Comparison of ENCODE assay signal across 17 cellular contexts in the genomic region with DNA sequence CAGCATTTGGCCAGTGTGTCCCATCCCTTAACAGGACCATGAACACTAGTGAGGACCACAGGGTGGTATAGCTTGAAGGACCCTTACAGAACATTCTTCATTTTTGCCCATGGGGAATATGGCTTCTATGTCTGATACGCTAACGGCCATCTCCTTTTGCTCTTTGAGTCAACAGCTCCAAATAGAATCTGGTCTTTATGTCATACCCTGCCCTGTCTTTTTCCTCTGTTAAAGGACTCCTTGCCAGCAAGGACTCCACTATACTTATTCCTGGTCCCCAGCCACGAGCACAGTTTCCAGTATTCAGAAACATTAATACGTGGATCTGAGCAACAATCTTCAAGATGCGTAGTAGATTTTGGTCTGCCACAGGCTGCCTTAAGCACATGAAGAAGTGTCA. TPM values are rescaled to one million over a fixed set of nuclear protein-coding genes. Genes with fewer than 3 reads are reported as not detected.
DNase-seq lines count a peak whose midpoint lies in the region; ATAC-seq, FAIRE-seq and TF ChIP-seq lines count a peak whose summit lies in the region.
"Had no signal": no experiment of that assay in that cellular context is flagged by ENCODE, and none has a peak within 500 bp of the region (broad histone marks: within the 10 kb centered on the region; RNA-seq: fewer than 3 reads in every experiment).

No MANE protein-coding gene starts in this region.

- intact Hi-C loops in endothelial cell of umbilical vein (cut with micrococcal nuclease): no loop called here

- H3K27ac Mint-ChIP-seq in T-helper 1 cell treated with Interleukin-12 subunit alpha and Interleukin-12 subunit beta and Interleukin-4 antibody, amounts not matched to agents 30 μg/mL and 1 μg/mL, for 36 hours: peak overlapping the region; percentile 22
- H3K27ac Mint-ChIP-seq in nephron: peak overlapping the region in 2 of 3 experiments; percentile 20 to 30
- H3K27ac Mint-ChIP-seq in T-helper 2 cell treated with Interferon-gamma antibody and Interleukin-4, amounts not matched to agents 5 μg/mL and 100 μg/mL, for 36 hours: no peak overlapping the region
- H3K27ac Mint-ChIP-seq: activated naive CD4-positive, alpha-beta T cell treated with anti-CD3 and anti-CD28 coated beads, Interleukin-2, amount 50 U/mL, for 24 hours had no signal

- no peak for ATAC-seq in upper lobe of left lung (ENCODE audit: low FRiP score in 2 of 2)

- H3K27me3 ChIP-seq in endothelial cell of umbilical vein (ENCODE audit: control insufficient read depth in 2 of 2, insufficient read depth in 2 of 2, low read length in 2 of 2) (no peaks in the 10 kb centered on the region), upper lobe of left lung (no peaks in the 10 kb centered on the region), trophoblast cell (ENCODE audit: insufficient read depth, low read length) (no peaks in the 10 kb centered on the region)

- H3K4ac ChIP-seq in trophoblast cell (ENCODE audit: low read depth, low read length): no peak overlapping the region

- H3K4me2 ChIP-seq in endothelial cell of umbilical vein (ENCODE audit: insufficient read depth, low read length) (peak overlapping the region; percentile 79), trophoblast cell (ENCODE audit: low read length) (no peak overlapping the region)

- no peak overlapping the region for H2BK12ac ChIP-seq in trophoblast cell (ENCODE audit: low read length)

- H2BK120ac ChIP-seq in trophoblast cell (ENCODE audit: insufficient read depth, low read length, poor library complexity): no peak overlapping the region

- H3K4me3 Mint-ChIP-seq in T-helper 1 cell treated with Interleukin-12 subunit alpha and Interleukin-12 subunit beta and Interleukin-4 antibody, amounts not matched to agents 30 μg/mL and 1 μg/mL, for 36 hours: no peak overlapping the region
- H3K4me3 Mint-ChIP-seq in nephron: no peak overlapping the region
- no peak overlapping the region for H3K4me3 Mint-ChIP-seq in T-helper 2 cell treated with Interferon-gamma antibody and Interleukin-4, amounts not matched to agents 5 μg/mL and 100 μg/mL, for 36 hours
- H3K4me3 Mint-ChIP-seq: activated naive CD4-positive, alpha-beta T cell treated with anti-CD3 and anti-CD28 coated beads, Interleukin-2, amount 50 U/mL, for 24 hours; H9 had no signal

- TF ChIP-seq POLR2A in endothelial cell of umbilical vein (IDR thresholded peaks at IDR 0.05; ENCODE audit: low read depth, low read length): no peak
- TF ChIP-seq POLR2A in upper lobe of left lung (IDR thresholded peaks at IDR 0.05): no peak

- H3K14ac ChIP-seq in trophoblast cell (ENCODE audit: low read length): no peak overlapping the region

- H2AFZ ChIP-seq in endothelial cell of umbilical vein (ENCODE audit: low read depth, low read length) (peak overlapping the region; percentile 45), trophoblast cell (ENCODE audit: insufficient read depth, low read length, poor library complexity) (no peak overlapping the region)

- peaks cover 30% of the 10 kb centered on the region for H3K4me1 Mint-ChIP-seq in T-helper 1 cell treated with Interleukin-12 subunit alpha and Interleukin-12 subunit beta and Interleukin-4 antibody, amounts not matched to agents 30 μg/mL and 1 μg/mL, for 36 hours (ENCODE audit: low read depth)
- H3K4me1 Mint-ChIP-seq in nephron: peaks cover 24% of the 10 kb centered on the region
- peaks cover 29% of the 10 kb centered on the region for H3K4me1 Mint-ChIP-seq in T-helper 2 cell treated with Interferon-gamma antibody and Interleukin-4, amounts not matched to agents 5 μg/mL and 100 μg/mL, for 36 hours (ENCODE audit: low read depth)
- H3K4me1 Mint-ChIP-seq: H9 had no signal

- H2AK5ac ChIP-seq in trophoblast cell (ENCODE audit: low read length): no peak overlapping the region

- H3K18ac ChIP-seq in trophoblast cell (ENCODE audit: low read length): no peak overlapping the region

- no peaks in the 10 kb centered on the region for H3K79me2 ChIP-seq in endothelial cell of umbilical vein (ENCODE audit: control insufficient read depth, insufficient read depth, low read length)
- H3K79me2 ChIP-seq in trophoblast cell (ENCODE audit: control insufficient read depth, insufficient read depth, low read length, poor library complexity): no peaks in the 10 kb centered on the region

- H3K9me3 ChIP-seq in endothelial cell of umbilical vein (replicated peaks; ENCODE audit: control insufficient read depth, insufficient read depth, low read length): no peaks in the 10 kb centered on the region
- H3K9me3 ChIP-seq in upper lobe of left lung: peaks cover 7 to 8% (median 8%) of the 10 kb centered on the region in 4 donors
- H3K9me3 ChIP-seq in trophoblast cell (ENCODE audit: insufficient read depth, low read depth, low read length): no peaks in the 10 kb centered on the region
- H3K9me3 ChIP-seq: SK-N-SH had no signal

- DNase-seq in T-helper 1 cell: no peak
- no peak for DNase-seq in endothelial cell of umbilical vein (ENCODE audit: low read depth, low spot score)
- DNase-seq in upper lobe of left lung: no peak
- no peak for DNase-seq in activated naive CD4-positive, alpha-beta T cell treated with Interleukin-2 at 50 U/mL for 16 hours
- no peak for DNase-seq in T-helper 2 cell treated with Interferon-gamma antibody and Interleukin-4, amounts not matched to agents 5 μg/mL and 100 μg/mL, for 36 hours (ENCODE audit: low spot score)
- no peak for DNase-seq in trophoblast cell
- DNase-seq: cerebellar nuclear complex, COR-L47, GF-D8, H9, NCI-H2171, SK-N-SH, WERI-Rb-1 had no signal

- POLR2A ChIA-PET in endothelial cell of umbilical vein (lab: Charles Lee): interaction anchor here (1.6 kb wide), 1 partner anchor 27 kb away, joined by 6 read pairs; no protein-coding TSS in a partner anchor

- H4K8ac ChIP-seq in trophoblast cell (ENCODE audit: low read depth, low read length): no peak overlapping the region

- WGBS in upper lobe of left lung, 2 donors: 88 to 91% methylated on average over 5 of the region's 5 CpGs
- no CpG with 5 or more reads among the region's 5 CpGs for WGBS in trophoblast cell (ENCODE audit: extremely low coverage, insufficient coverage, insufficient read length)

- H4K91ac ChIP-seq in trophoblast cell (ENCODE audit: low read depth, low read length): no peak overlapping the region

- no peaks in the 10 kb centered on the region for H3K9me1 ChIP-seq in endothelial cell of umbilical vein (replicated peaks; ENCODE audit: control insufficient read depth, extremely low read depth, insufficient read depth, low read length)

- H3K27ac ChIP-seq in endothelial cell of umbilical vein (ENCODE audit: insufficient read depth, low read depth, low read length): peak overlapping the region; percentile 92
- H3K27ac ChIP-seq in upper lobe of left lung: peak overlapping the region; percentile 60 to 78 (median 66)
- no peak overlapping the region for H3K27ac ChIP-seq in trophoblast cell (ENCODE audit: low read depth, low read length)
- H3K27ac ChIP-seq: 22Rv1, WERI-Rb-1 had no signal

- no peak for TF ChIP-seq EP300 in upper lobe of left lung (IDR thresholded peaks at IDR 0.05)

- H3K9ac ChIP-seq in endothelial cell of umbilical vein (replicated peaks; ENCODE audit: extremely low read depth, insufficient read depth, low read length) (peak overlapping the region; percentile 74), trophoblast cell (ENCODE audit: low read length) (no peak overlapping the region)

- peak; percentile 56 for FAIRE-seq in endothelial cell of umbilical vein (lab: Jason Lieb, UNC)

- H2BK5ac ChIP-seq in trophoblast cell (ENCODE audit: low read depth, low read length, poor library complexity): no peak overlapping the region

- H3K4me1 ChIP-seq in endothelial cell of umbilical vein (ENCODE audit: control insufficient read depth, extremely low read depth, insufficient read depth, low read length) (peaks cover 44% of the 10 kb centered on the region), upper lobe of left lung (peaks cover 23 to 36% (median 30%) of the 10 kb centered on the region in 4 donors), trophoblast cell (ENCODE audit: control insufficient read depth in 1 of 2, insufficient read depth in 2 of 2, low read length in 2 of 2) (no peaks in the 10 kb centered on the region)

- H3K36me3 Mint-ChIP-seq in T-helper 1 cell treated with Interleukin-12 subunit alpha and Interleukin-12 subunit beta and Interleukin-4 antibody, amounts not matched to agents 30 μg/mL and 1 μg/mL, for 36 hours (ENCODE audit: low read depth): peaks cover 26% of the 10 kb centered on the region
- H3K36me3 Mint-ChIP-seq in nephron (ENCODE audit: low read depth): peaks cover 13% of the 10 kb centered on the region
- H3K36me3 Mint-ChIP-seq in T-helper 2 cell treated with Interferon-gamma antibody and Interleukin-4, amounts not matched to agents 5 μg/mL and 100 μg/mL, for 36 hours (ENCODE audit: low read depth): peaks cover 14% of the 10 kb centered on the region

- no peaks in the 10 kb centered on the region for H3K36me3 ChIP-seq in endothelial cell of umbilical vein (ENCODE audit: control insufficient read depth in 2 of 2, extremely low read depth in 1 of 2, insufficient read depth in 2 of 2, low read length in 2 of 2)
- no peaks in the 10 kb centered on the region for H3K36me3 ChIP-seq in upper lobe of left lung
- H3K36me3 ChIP-seq in trophoblast cell (ENCODE audit: control insufficient read depth in 1 of 2, insufficient read depth in 2 of 2, low read length in 2 of 2): no peaks in the 10 kb centered on the region
- H3K36me3 ChIP-seq: WERI-Rb-1 had no signal

- peak overlapping the region in 1 of 3 experiments; percentile 0 for H3K4me3 ChIP-seq in endothelial cell of umbilical vein (replicated peaks in 1 of 3; ENCODE audit: insufficient read depth in 1 of 3, low read depth in 1 of 3, low read length in 3 of 3)
- no peak overlapping the region for H3K4me3 ChIP-seq in upper lobe of left lung
- no peak overlapping the region for H3K4me3 ChIP-seq in trophoblast cell (ENCODE audit: low read depth, low read length)

- H4K12ac ChIP-seq in trophoblast cell (ENCODE audit: low read depth, low read length): no peak overlapping the region

- no peaks in the 10 kb centered on the region for H3K79me1 ChIP-seq in trophoblast cell (ENCODE audit: low read length)

- H3K9me3 Mint-ChIP-seq in T-helper 1 cell treated with Interleukin-12 subunit alpha and Interleukin-12 subunit beta and Interleukin-4 antibody, amounts not matched to agents 30 μg/mL and 1 μg/mL, for 36 hours: peaks cover 28% of the 10 kb centered on the region
- peaks cover 15% of the 10 kb centered on the region for H3K9me3 Mint-ChIP-seq in nephron
- peaks cover 28% of the 10 kb centered on the region for H3K9me3 Mint-ChIP-seq in T-helper 2 cell treated with Interferon-gamma antibody and Interleukin-4, amounts not matched to agents 5 μg/mL and 100 μg/mL, for 36 hours

- no TSS peak for BruUV-seq in endothelial cell of umbilical vein (replicated peaks; lab: Mats Ljungman, UMichigan)

- dilution Hi-C loops in endothelial cell of umbilical vein (cut with MboI; ENCODE audit: extremely low pct_ligation_motif_present, low sequenced_read_pairs): no loop called here

- CTCF ChIA-PET in endothelial cell of umbilical vein (lab: Charles Lee): interaction anchor here (0.7 to 2.6 kb wide), 12 partner anchors 10 to 134 kb away, joined by 3 to 23 read pairs (median 4); a partner anchor contains a TSS

- H4K20me1 ChIP-seq in endothelial cell of umbilical vein (replicated peaks; ENCODE audit: control insufficient read depth, extremely low read depth, insufficient read depth, low read length): no peaks in the 10 kb centered on the region

- H3K23ac ChIP-seq in trophoblast cell (ENCODE audit: low read length): no peak overlapping the region

- TF ChIP-seq CTCF in endothelial cell of umbilical vein (IDR thresholded peaks at IDR 0.05; ENCODE audit: extremely low read depth in 1 of 2, insufficient read depth in 1 of 2, low read depth in 1 of 2, low read length in 2 of 2): no peak
- no peak for TF ChIP-seq CTCF in nephron (IDR thresholded peaks at IDR 0.05; ENCODE audit: unreplicated experiment in 3 of 3)
- TF ChIP-seq CTCF in upper lobe of left lung (IDR thresholded peaks at IDR 0.05): no peak

- no peaks in the 10 kb centered on the region for H3K27me3 Mint-ChIP-seq in T-helper 1 cell treated with Interleukin-12 subunit alpha and Interleukin-12 subunit beta and Interleukin-4 antibody, amounts not matched to agents 30 μg/mL and 1 μg/mL, for 36 hours (ENCODE audit: low read depth)
- no peaks in the 10 kb centered on the region for H3K27me3 Mint-ChIP-seq in nephron (ENCODE audit: low read depth)
- no peaks in the 10 kb centered on the region for H3K27me3 Mint-ChIP-seq in T-helper 2 cell treated with Interferon-gamma antibody and Interleukin-4, amounts not matched to agents 5 μg/mL and 100 μg/mL, for 36 hours (ENCODE audit: low read depth)
- H3K27me3 Mint-ChIP-seq: activated naive CD4-positive, alpha-beta T cell treated with anti-CD3 and anti-CD28 coated beads, Interleukin-2, amount 50 U/mL, for 24 hours had no signal

RNA-seq across cellular contexts. Expression of a gene that starts 22.5 kb away (rescaled TPM):
- total RNA-seq in endothelial cell of umbilical vein (23.3 and 24.0 TPM in 2 replicates), upper lobe of left lung (100 to 1,000 TPM in 4 of 6 donors, 10 to 100 TPM in 2; 56.6 to 184 (median 102) TPM)
- polyA plus RNA-seq in endothelial cell of umbilical vein: 5.9 and 6.7 TPM in 2 replicates
- polyA plus RNA-seq in endothelial cell of umbilical vein (2011; cell fraction: cytosol; rRNA removed): 10.6 and 11.9 TPM in 2 replicates
- polyA plus RNA-seq in endothelial cell of umbilical vein (2011; cell fraction: nucleus; rRNA removed): 5.7 and 9.4 TPM in 2 replicates
- polyA plus RNA-seq in endothelial cell of umbilical vein (2012): 11.5 and 15.7 TPM in 2 replicates
- 5.7 and 6.0 TPM in 2 replicates for polyA minus RNA-seq in endothelial cell of umbilical vein
- 31.9 TPM for polyA minus RNA-seq in endothelial cell of umbilical vein (2011; cell fraction: cytosol; rRNA and poly(A)+ RNA removed)
- 3.5 and 5.7 TPM in 2 replicates for polyA minus RNA-seq in endothelial cell of umbilical vein (2011; cell fraction: nucleus; rRNA and poly(A)+ RNA removed)
- 17.0 and 17.4 TPM in 2 replicates for polyA plus RNA-seq in trophoblast cell (2013)

RNA-seq across cellular contexts. Expression of a gene that starts 53.9 kb away (rescaled TPM):
- 47.7 and 50.1 TPM in 2 replicates for total RNA-seq in endothelial cell of umbilical vein
- polyA plus RNA-seq in endothelial cell of umbilical vein: 54.5 and 68.9 TPM in 2 replicates
- 56.2 and 64.2 TPM in 2 replicates for polyA plus RNA-seq in endothelial cell of umbilical vein (2011; cell fraction: cytosol; rRNA removed)
- polyA plus RNA-seq in endothelial cell of umbilical vein (2011; cell fraction: nucleus; rRNA removed): 59.4 and 59.7 TPM in 2 replicates
- 44.9 and 45.1 TPM in 2 replicates for polyA plus RNA-seq in endothelial cell of umbilical vein (2012)
- 55.8 and 60.5 TPM in 2 replicates for polyA minus RNA-seq in endothelial cell of umbilical vein
- 27.8 TPM for polyA minus RNA-seq in endothelial cell of umbilical vein (2011; cell fraction: cytosol; rRNA and poly(A)+ RNA removed)
- 26.4 and 31.4 TPM in 2 replicates for polyA minus RNA-seq in endothelial cell of umbilical vein (2011; cell fraction: nucleus; rRNA and poly(A)+ RNA removed)
- 100 to 1,000 TPM in 1 of 6 donors, 10 to 100 TPM in 5; 38.7 to 101 (median 59.2) TPM for total RNA-seq in upper lobe of left lung
- 27.7 and 28.1 TPM in 2 replicates for polyA plus RNA-seq in trophoblast cell (2013)
